Comparison of ENCODE assay signal across 20 cellular contexts in the genomic region with DNA sequence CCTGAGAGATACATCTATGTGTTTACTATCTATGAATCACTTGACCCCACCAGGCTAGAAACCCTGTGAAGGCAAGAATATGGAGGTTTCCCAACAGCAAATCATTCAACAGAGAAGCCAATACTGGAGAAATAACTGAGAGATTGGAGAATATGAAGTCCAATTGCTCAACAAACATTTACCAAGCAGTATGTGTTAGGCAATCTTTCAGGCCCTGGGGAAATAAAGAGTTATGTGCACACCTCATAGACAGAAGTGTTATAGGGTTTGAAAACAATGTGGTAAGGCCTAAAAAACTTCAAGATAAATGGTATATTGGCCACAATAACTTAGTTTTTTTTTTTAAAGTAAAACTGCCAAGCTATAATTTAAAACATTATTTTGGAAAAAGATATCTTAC.
DNase-seq lines count a peak whose midpoint lies in the region; ATAC-seq and TF ChIP-seq lines count a peak whose summit lies in the region.
"Had no signal": no experiment of that assay in that cellular context is flagged by ENCODE, and none has a peak within 500 bp of the region (broad histone marks: within the 10 kb centered on the region; RNA-seq: fewer than 3 reads in every experiment).

No MANE protein-coding gene starts in this region.

- H3K4me3 ChIP-seq in AG10803 (ENCODE audit: low read length) (no peak overlapping the region), NB4 (ENCODE audit: low read depth, low read length) (no peak overlapping the region), upper lobe of right lung (no peak overlapping the region)
- no peak overlapping the region for H3K4me3 ChIP-seq in naive thymus-derived CD4-positive, alpha-beta T cell (ENCODE audit: low read length)

- no peaks in the 10 kb centered on the region for H3K27me3 Mint-ChIP-seq in naive thymus-derived CD4-positive, alpha-beta T cell

- no peak overlapping the region for H3K4me3 Mint-ChIP-seq in naive thymus-derived CD4-positive, alpha-beta T cell
- H3K4me3 Mint-ChIP-seq: CD8-positive, alpha-beta T cell had no signal

- intact Hi-C loops in upper lobe of right lung (cut with DNase I): no loop called here
- intact Hi-C loops in naive thymus-derived CD4-positive, alpha-beta T cell (cut with micrococcal nuclease): no loop called here

- POLR2A ChIA-PET in naive thymus-derived CD4-positive, alpha-beta T cell (lab: Charles Lee): no interaction called here

- no peak overlapping the region for H3K27ac Mint-ChIP-seq in naive thymus-derived CD4-positive, alpha-beta T cell
- H3K27ac Mint-ChIP-seq: CD8-positive, alpha-beta T cell had no signal

- peak; percentile 3 for DNase-seq in AG10803 (ENCODE audit: low read depth)
- peak; percentile 32 for DNase-seq in NB4 (ENCODE audit: low read depth)
- DNase-seq in dedifferentiated amniotic fluid mesenchymal stem cell (ENCODE audit: extremely low spot score): peak; percentile 17
- DNase-seq in omental fat pad (ENCODE audit: low spot score): no peak
- DNase-seq in activated CD4-positive, alpha-beta T cell treated with anti-CD3 and anti-CD28 coated beads, Interleukin-2, amount 50 U/mL, for 48 hours: no peak
- no peak for DNase-seq in upper lobe of right lung
- no peak for DNase-seq in naive thymus-derived CD4-positive, alpha-beta T cell
- DNase-seq: BE2C; CD8-positive, alpha-beta T cell; DND-41; GDM1; GOT3; KBM-7; NCI-H1105 treated with DMSO at 0.1 percent for 48 hours; NCI-H187; NCI-H446 treated with DMSO at 0.1 percent for 48 hours; NCI-H748 treated with DMSO at 0.1 percent for 48 hours; SHP77 treated with DMSO at 0.1 percent for 48 hours had no signal

- H3K4me1 Mint-ChIP-seq in naive thymus-derived CD4-positive, alpha-beta T cell: no peaks in the 10 kb centered on the region

- no peaks in the 10 kb centered on the region for H3K9me3 ChIP-seq in upper lobe of right lung
- no peaks in the 10 kb centered on the region for H3K9me3 ChIP-seq in naive thymus-derived CD4-positive, alpha-beta T cell (ENCODE audit: control insufficient read depth in 2 of 3, low read length in 3 of 3)
- H3K9me3 ChIP-seq: BE2C had no signal

- no peak overlapping the region for H3K27ac ChIP-seq in upper lobe of right lung
- H3K27ac ChIP-seq in naive thymus-derived CD4-positive, alpha-beta T cell (ENCODE audit: low read depth, low read length): no peak overlapping the region
- H3K27ac ChIP-seq: HL-60 had no signal

- H3K4me1 ChIP-seq in upper lobe of right lung: no peaks in the 10 kb centered on the region
- H3K4me1 ChIP-seq in naive thymus-derived CD4-positive, alpha-beta T cell (ENCODE audit: control insufficient read depth in 2 of 2, insufficient read depth in 2 of 2, low read length in 2 of 2): no peaks in the 10 kb centered on the region
- H3K4me1 ChIP-seq: BE2C had no signal

- H3K9me3 Mint-ChIP-seq in naive thymus-derived CD4-positive, alpha-beta T cell: peaks cover 1 to 21% (median 7%) of the 10 kb centered on the region in 11 donors

- no peaks in the 10 kb centered on the region for H3K36me3 ChIP-seq in upper lobe of right lung
- H3K36me3 ChIP-seq in naive thymus-derived CD4-positive, alpha-beta T cell (ENCODE audit: control insufficient read depth in 2 of 3, insufficient read depth in 3 of 3, low read length in 3 of 3): no peaks in the 10 kb centered on the region
- H3K36me3 ChIP-seq: BE2C had no signal

- H3K27me3 ChIP-seq in upper lobe of right lung: no peaks in the 10 kb centered on the region
- no peaks in the 10 kb centered on the region for H3K27me3 ChIP-seq in naive thymus-derived CD4-positive, alpha-beta T cell (ENCODE audit: control insufficient read depth in 2 of 2, insufficient read depth in 2 of 2, low read length in 2 of 2)
- H3K27me3 ChIP-seq: BE2C had no signal

- ATAC-seq in omental fat pad (ENCODE audit: low FRiP score) (peak; percentile 80), upper lobe of right lung (no peak)
- no peak for ATAC-seq in naive thymus-derived CD4-positive, alpha-beta T cell
- ATAC-seq: CD8-positive, alpha-beta T cell; Panc1 had no signal

- CTCF ChIA-PET in naive thymus-derived CD4-positive, alpha-beta T cell (lab: Charles Lee): no interaction called here

- H3K36me3 Mint-ChIP-seq in naive thymus-derived CD4-positive, alpha-beta T cell: no peaks in the 10 kb centered on the region
- H3K36me3 Mint-ChIP-seq: CD8-positive, alpha-beta T cell had no signal

- TF ChIP-seq CTCF in AG10803 (conservative IDR thresholded peaks at IDR 0.05; ENCODE audit: low read length) (no peak), NB4 (IDR thresholded peaks at IDR 0.05; ENCODE audit: low read depth, low read length) (no peak), omental fat pad (IDR thresholded peaks at IDR 0.05) (no peak), upper lobe of right lung (IDR thresholded peaks at IDR 0.05) (no peak)

- TF ChIP-seq POLR2A in NB4 (IDR thresholded peaks at IDR 0.05; ENCODE audit: extremely low read depth, insufficient read length): no peak

Comparison
In these comparisons a context has a peak if more than half of its experiments do, and no peak if none do; other contexts are left out.
1. DNase-seq: peak in AG10803 (single experiment), NB4 (single experiment) and dedifferentiated amniotic fluid mesenchymal stem cell (single experiment); none in omental fat pad (single experiment), activated CD4-positive, alpha-beta T cell treated with anti-CD3 and anti-CD28 coated beads, Interleukin-2, amount 50 U/mL, for 48 hours (0 of 2), upper lobe of right lung (single experiment) and naive thymus-derived CD4-positive, alpha-beta T cell (0 of 9).